Comparison of ENCODE assay signal across 22 cellular contexts in genomic region chr19:28971011-28971410, GRCh38.
"Had no signal": no experiment of that assay in that cellular context is flagged by ENCODE, and none has a peak within 500 bp of the region (broad histone marks: within the 10 kb centered on the region; RNA-seq: fewer than 3 reads in every experiment).

No MANE protein-coding gene starts in this region.

- H3K4me3 ChIP-seq: ascending aorta, breast epithelium, esophagus muscularis mucosa, hepatocyte, lower lobe of right lung, transverse colon, uterus had no signal

- H3K27me3 ChIP-seq: ascending aorta, breast epithelium, foreskin keratinocyte, hepatocyte, transverse colon, uterus had no signal

- DNase-seq: activated CD4-positive, alpha-beta T cell treated with anti-CD3 and anti-CD28 coated beads, Interleukin-2, amount 10 ng/mL, durations not matched to agents 7 days and 5 days; activated CD8-positive, alpha-beta T cell treated with anti-CD3 and anti-CD28 coated beads, Interleukin-2, amount 10 ng/mL, durations not matched to agents 7 days and 5 days; activated naive CD4-positive, alpha-beta T cell treated with anti-CD3 and anti-CD28 coated beads for 36 hours; activated T-cell treated with anti-CD3 and anti-CD28 coated beads, Interleukin-2, amount 50 U/mL, for 24 hours; cerebellar nuclear complex; effector CD8-positive, alpha-beta T cell; foreskin keratinocyte; left colon; lower lobe of right lung; nucleus accumbens; retina; stimulated activated CD4-positive, alpha-beta T cell treated with anti-CD3 and anti-CD28 coated beads, Interleukin-12 subunit alpha, Interleukin-12 subunit beta, amount 100 ng/mL, for 4 hours; stimulated activated CD4-positive, alpha-beta T cell treated with anti-CD3 and anti-CD28 coated beads, Interleukin-1b, Interleukin-23, amount 100 ng/mL, for 48 hours; stimulated activated naive CD4-positive, alpha-beta T cell treated with Interleukin-2 at 50 U/mL for 16 hours; transverse colon; uterus had no signal

- H3K4me1 ChIP-seq: ascending aorta, breast epithelium, foreskin keratinocyte, lower lobe of right lung, transverse colon, uterus had no signal

- H3K9me3 ChIP-seq: ascending aorta, breast epithelium, esophagus muscularis mucosa, lower lobe of right lung, transverse colon, uterus had no signal

- H3K27ac ChIP-seq: ascending aorta, breast epithelium, esophagus muscularis mucosa, foreskin keratinocyte, hepatocyte, lower lobe of right lung, transverse colon, uterus had no signal

- H3K36me3 ChIP-seq: ascending aorta, breast epithelium, esophagus muscularis mucosa, lower lobe of right lung, transverse colon, uterus had no signal

- ATAC-seq: activated CD4-positive, CD25-positive, alpha-beta regulatory T cell treated with anti-CD3 and anti-CD28 coated beads, Interleukin-2, amount 50 U/mL, for 24 hours; activated CD8-positive, alpha-beta T cell treated with anti-CD3 and anti-CD28 coated beads, Interleukin-2, amount 10 ng/mL, durations not matched to agents 7 days and 5 days; foreskin keratinocyte; left colon; lower lobe of right lung; natural killer cell treated with Interleukin-12 subunit alpha and Interleukin-12 subunit beta and Interleukin-15 and Interleukin-18, amount 100 ng/mL, for 72 hours had no signal
